Comparison of ENCODE assay signal across 18 cellular contexts in the genomic region with DNA sequence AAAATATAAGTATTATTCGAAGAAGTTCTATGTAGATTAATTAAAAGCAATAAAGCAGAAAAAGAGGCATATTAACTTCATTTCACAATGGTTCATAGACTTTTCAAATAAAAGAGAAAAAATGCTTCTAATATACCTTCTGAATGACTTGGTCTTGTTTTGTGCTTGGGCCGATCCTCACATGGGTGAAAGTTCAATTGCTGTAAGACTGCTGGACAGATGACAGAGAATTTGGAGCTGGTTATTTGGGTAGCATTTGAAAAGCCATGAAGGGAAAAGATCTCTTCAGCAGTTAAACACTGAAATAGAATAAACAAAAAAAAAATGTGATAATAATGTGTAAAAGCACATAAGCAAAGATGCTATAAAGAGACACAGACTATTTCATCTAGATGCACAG. TPM values are rescaled to one million over a fixed set of nuclear protein-coding genes. Genes with fewer than 3 reads are reported as not detected.
DNase-seq lines count a peak whose midpoint lies in the region; ATAC-seq and TF ChIP-seq lines count a peak whose summit lies in the region.
"Had no signal": no experiment of that assay in that cellular context is flagged by ENCODE, and none has a peak within 500 bp of the region (broad histone marks: within the 10 kb centered on the region; RNA-seq: fewer than 3 reads in every experiment).

No MANE protein-coding gene starts in this region.

- DNase-seq in activated CD4-positive, alpha-beta T cell treated with anti-CD3 and anti-CD28 coated beads, Interleukin-2, amount 10 ng/mL, durations not matched to agents 24 days and 14 days: peak; percentile 31
- no peak for DNase-seq in activated CD4-positive, alpha-beta T cell treated with anti-CD3 and anti-CD28 coated beads, Interleukin-2, amount 50 U/mL, for 48 hours
- DNase-seq in endodermal cell (no peak), left lobe of liver (ENCODE audit: low spot score) (no peak)
- no peak for DNase-seq in activated CD4-positive, CD25-positive, alpha-beta regulatory T cell treated with anti-CD3 and anti-CD28 coated beads, Interleukin-2, amount 50 U/mL, for 72 hours
- DNase-seq: Caco-2; CD4-positive, CD25-positive, alpha-beta regulatory T cell; CD8-positive, alpha-beta T cell; DMS153; DND-41; GOT3; HFFc6 had no signal

- H3K27me3 ChIP-seq in endodermal cell (ENCODE audit: control insufficient read depth, insufficient read depth, low read length, poor library complexity, severe bottlenecking): no peaks in the 10 kb centered on the region
- H3K27me3 ChIP-seq: BLaER1 had no signal

- peaks cover 42% of the 10 kb centered on the region for H3K36me3 Mint-ChIP-seq in activated CD4-positive, alpha-beta T cell treated with anti-CD3 and anti-CD28 coated beads, Interleukin-2, amount 10 ng/mL, durations not matched to agents 24 days and 14 days (ENCODE audit: low read depth)
- H3K36me3 Mint-ChIP-seq in endodermal cell (ENCODE audit: low read depth): peaks cover 26% of the 10 kb centered on the region

- H3K27ac ChIP-seq in endodermal cell (ENCODE audit: low read depth, low read length): no peak overlapping the region
- H3K27ac ChIP-seq: 22Rv1, BLaER1, C4-2B had no signal

- H3K4me1 Mint-ChIP-seq in activated CD4-positive, alpha-beta T cell treated with anti-CD3 and anti-CD28 coated beads, Interleukin-2, amount 10 ng/mL, durations not matched to agents 24 days and 14 days: peaks cover 14% of the 10 kb centered on the region
- H3K4me1 Mint-ChIP-seq in endodermal cell: peaks cover 15% of the 10 kb centered on the region
- H3K4me1 Mint-ChIP-seq: B cell had no signal

- no peak overlapping the region for H3K27ac Mint-ChIP-seq in activated CD4-positive, alpha-beta T cell treated with anti-CD3 and anti-CD28 coated beads, Interleukin-2, amount 10 ng/mL, durations not matched to agents 24 days and 14 days
- peak overlapping the region; percentile 14 for H3K27ac Mint-ChIP-seq in endodermal cell
- H3K27ac Mint-ChIP-seq: B cell; CD4-positive, CD25-positive, alpha-beta regulatory T cell; CD8-positive, alpha-beta T cell; HFFc6 had no signal

- TF ChIP-seq CTCF in endodermal cell (conservative IDR thresholded peaks at IDR 0.05): no peak

- WGBS in endodermal cell (ENCODE audit: insufficient coverage in 1 of 2, insufficient read length in 1 of 2), 2 experiments: 93% methylated on average over 1 of the region's 2 CpGs; no CpG with 5 or more reads in 1 of the 2 experiments

- no peaks in the 10 kb centered on the region for H3K4me1 ChIP-seq in endodermal cell (ENCODE audit: control insufficient read depth, insufficient read depth, low read length)
- H3K4me1 ChIP-seq: BLaER1 had no signal

- no peak overlapping the region for H3K4me3 ChIP-seq in endodermal cell (ENCODE audit: low read length)
- H3K4me3 ChIP-seq: BLaER1, HAP-1 had no signal

- no peaks in the 10 kb centered on the region for H3K9me3 ChIP-seq in endodermal cell (ENCODE audit: control insufficient read depth, low read length)
- H3K9me3 ChIP-seq: BLaER1, Caco-2, HAP-1 had no signal

- intact Hi-C loops in activated CD4-positive, alpha-beta T cell treated with anti-CD3 and anti-CD28 coated beads, Interleukin-2, amount 10 ng/mL, durations not matched to agents 24 days and 14 days (cut with micrococcal nuclease): no loop called here

- H3K9me3 Mint-ChIP-seq in activated CD4-positive, alpha-beta T cell treated with anti-CD3 and anti-CD28 coated beads, Interleukin-2, amount 10 ng/mL, durations not matched to agents 24 days and 14 days: no peaks in the 10 kb centered on the region
- no peaks in the 10 kb centered on the region for H3K9me3 Mint-ChIP-seq in endodermal cell
- H3K9me3 Mint-ChIP-seq: CD8-positive, alpha-beta T cell; HFFc6 had no signal

- H3K27me3 Mint-ChIP-seq in activated CD4-positive, alpha-beta T cell treated with anti-CD3 and anti-CD28 coated beads, Interleukin-2, amount 10 ng/mL, durations not matched to agents 24 days and 14 days: no peaks in the 10 kb centered on the region
- no peaks in the 10 kb centered on the region for H3K27me3 Mint-ChIP-seq in endodermal cell (ENCODE audit: insufficient read depth)
- H3K27me3 Mint-ChIP-seq: B cell; CD4-positive, CD25-positive, alpha-beta regulatory T cell had no signal

- no peak overlapping the region for H3K9ac ChIP-seq in endodermal cell (ENCODE audit: extremely low read depth, low read length, poor library complexity, severe bottlenecking)
- H3K9ac ChIP-seq: BLaER1 had no signal

- ATAC-seq in left lobe of liver (peak; percentile 96), HG02970 (IDR thresholded peaks at IDR 0.05; ENCODE audit: low FRiP score, unreplicated experiment) (no peak)
- ATAC-seq: CD8-positive, alpha-beta T cell had no signal

- H3K4me3 Mint-ChIP-seq in activated CD4-positive, alpha-beta T cell treated with anti-CD3 and anti-CD28 coated beads, Interleukin-2, amount 10 ng/mL, durations not matched to agents 24 days and 14 days: no peak overlapping the region
- no peak overlapping the region for H3K4me3 Mint-ChIP-seq in endodermal cell
- H3K4me3 Mint-ChIP-seq: B cell; CD4-positive, CD25-positive, alpha-beta regulatory T cell; CD8-positive, alpha-beta T cell; HFFc6 had no signal

- peaks cover 5% of the 10 kb centered on the region for H3K36me3 ChIP-seq in endodermal cell (ENCODE audit: control insufficient read depth, insufficient read depth, low read length)
- H3K36me3 ChIP-seq: HAP-1 had no signal

RNA-seq across cellular contexts. Expression of a gene that starts 29.8 kb away (rescaled TPM):
- total RNA-seq in activated CD4-positive, alpha-beta T cell treated with anti-CD3 and anti-CD28 coated beads, Interleukin-2, amount 10 ng/mL, durations not matched to agents 24 days and 14 days: 80.4 and 81.2 TPM in 2 replicates
- total RNA-seq in endodermal cell (10 to 100 TPM; 64.4 to 76.4 TPM), left lobe of liver (23.6 TPM)
- 21.4 TPM for polyA plus RNA-seq in endodermal cell (2013, experiment 1 of 2)
- 20.1 TPM for polyA plus RNA-seq in endodermal cell (2013, experiment 2 of 2)
